ENCODE assay signal across 24 cellular contexts in the genomic region with DNA sequence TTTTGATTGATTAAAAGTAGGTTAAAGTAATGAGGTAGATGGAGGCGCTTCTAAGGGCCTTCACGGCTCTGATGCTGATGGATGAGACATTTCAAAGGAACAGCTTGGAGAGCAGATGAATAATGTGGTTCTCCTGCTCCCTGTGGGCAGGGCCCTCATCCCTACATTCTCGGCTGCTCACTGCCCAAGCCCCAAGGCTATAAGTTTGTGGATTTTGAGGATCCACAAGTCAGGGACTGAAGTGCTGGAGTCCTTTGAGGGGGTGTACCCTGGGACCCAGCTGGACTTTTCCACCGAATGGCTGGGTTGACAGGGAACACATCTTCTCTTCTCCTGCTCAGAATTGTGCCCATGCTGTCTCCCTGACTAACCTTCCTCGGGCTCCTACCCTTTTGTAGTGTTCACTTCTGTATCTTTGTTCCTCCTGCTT. TPM values are rescaled to one million over a fixed set of nuclear protein-coding genes. Genes with fewer than 3 reads are reported as not detected.
"Had no signal": no experiment of that assay in that cellular context is flagged by ENCODE, and none has a peak within 500 bp of the region (broad histone marks: within the 10 kb centered on the region; RNA-seq: fewer than 3 reads in every experiment).

No MANE protein-coding gene starts in this region.

- H3K4me3 Mint-ChIP-seq: immature natural killer cell; memory B cell; naive B cell; nephron; stimulated activated memory B cell treated with anti-CD40 and anti-IgM and Interleukin-4, amounts not matched to agents 10 μg/mL and 1 μg/mL and 100 μg/mL, for 72 hours; stimulated activated naive CD8-positive, alpha-beta T cell treated with anti-CD3 and anti-CD28 coated beads, Interleukin-15, Interleukin-2, amounts not matched to agents 100 ng/mL and 50 ng/mL, for 24 hours had no signal

- H3K36me3 Mint-ChIP-seq: immature natural killer cell; memory B cell; naive B cell; stimulated activated memory B cell treated with anti-CD40 and anti-IgM and Interleukin-4, amounts not matched to agents 10 μg/mL and 1 μg/mL and 100 μg/mL, for 72 hours had no signal

- H3K9me3 Mint-ChIP-seq: immature natural killer cell; memory B cell; nephron; stimulated activated memory B cell treated with anti-CD40 and anti-IgM and Interleukin-4, amounts not matched to agents 10 μg/mL and 1 μg/mL and 100 μg/mL, for 72 hours; stimulated activated naive CD8-positive, alpha-beta T cell treated with anti-CD3 and anti-CD28 coated beads, Interleukin-15, Interleukin-2, amounts not matched to agents 100 ng/mL and 50 ng/mL, for 24 hours had no signal

- H3K27me3 Mint-ChIP-seq: stimulated activated memory B cell treated with anti-CD40 and anti-IgM and Interleukin-4, amounts not matched to agents 10 μg/mL and 1 μg/mL and 100 μg/mL, for 72 hours; stimulated activated naive CD8-positive, alpha-beta T cell treated with anti-CD3 and anti-CD28 coated beads, Interleukin-15, Interleukin-2, amounts not matched to agents 100 ng/mL and 50 ng/mL, for 24 hours had no signal

- H3K27ac Mint-ChIP-seq: immature natural killer cell; memory B cell; naive B cell; nephron; stimulated activated memory B cell treated with anti-CD40 and anti-IgM and Interleukin-4, amounts not matched to agents 10 μg/mL and 1 μg/mL and 100 μg/mL, for 72 hours; stimulated activated naive CD8-positive, alpha-beta T cell treated with anti-CD3 and anti-CD28 coated beads, Interleukin-15, Interleukin-2, amounts not matched to agents 100 ng/mL and 50 ng/mL, for 24 hours had no signal

- H3K4me1 Mint-ChIP-seq: immature natural killer cell; memory B cell; naive B cell; stimulated activated memory B cell treated with anti-CD40 and anti-IgM and Interleukin-4, amounts not matched to agents 10 μg/mL and 1 μg/mL and 100 μg/mL, for 72 hours had no signal

- DNase-seq: cortex of kidney; dorsolateral prefrontal cortex; effector CD8-positive, alpha-beta T cell; esophagus squamous epithelium; foreskin fibroblast; glutamatergic neuron; immature natural killer cell; kidney; left cardiac atrium; left ventricle myocardium inferior; lower lobe of right lung; naive B cell; occipital lobe; right lobe of liver; stimulated activated CD4-positive, alpha-beta T cell treated with anti-CD3 and anti-CD28 coated beads, Interleukin-15, amount 100 ng/mL, for 24 hours; stimulated activated CD4-positive, alpha-beta T cell treated with anti-CD3 and anti-CD28 coated beads, Interleukin-1b, Interleukin-23, amount 100 ng/mL, for 48 hours; stimulated activated CD4-positive, alpha-beta T cell treated with anti-CD3 and anti-CD28 coated beads, Interleukin-4, amount 100 ng/mL, for 24 hours; testis had no signal

- ATAC-seq: gastroesophageal sphincter; left cardiac atrium; lower lobe of right lung; right lobe of liver; stimulated activated memory B cell treated with anti-CD40 and anti-IgM and Interleukin-4, amounts not matched to agents 10 μg/mL and 1 μg/mL and 100 μg/mL, for 72 hours had no signal

RNA-seq across cellular contexts. Expression of gene CXCL14, which starts 21.4 kb away (rescaled TPM):
- total RNA-seq: chondrocyte had no signal
